Comparison of ENCODE assay signal across 9 cellular contexts in genomic region chr5:132425975-132426524, GRCh38. TPM values are rescaled to one million over a fixed set of nuclear protein-coding genes. Genes with fewer than 3 reads are reported as not detected.
DNase-seq lines count a peak whose midpoint lies in the region; ATAC-seq, FAIRE-seq and TF ChIP-seq lines count a peak whose summit lies in the region.
"Had no signal": no experiment of that assay in that cellular context is flagged by ENCODE, and none has a peak within 500 bp of the region (broad histone marks: within the 10 kb centered on the region; RNA-seq: fewer than 3 reads in every experiment).

No MANE protein-coding gene starts in this region.

- H3K9ac ChIP-seq in kidney (ENCODE audit: low read length in 2 of 2): peak overlapping the region in 1 of 2 donors; percentile 13

- no peaks in the 10 kb centered on the region for H3K9me3 ChIP-seq in pancreas
- no peaks in the 10 kb centered on the region for H3K9me3 ChIP-seq in kidney (ENCODE audit: control insufficient read depth in 1 of 2, low read length in 2 of 2)

- no peak for DNase-seq in Calu3
- DNase-seq in HL-60 (ENCODE audit: low read depth in 1 of 2, low spot score in 1 of 2): no peak
- DNase-seq in pancreas: no peak
- no peak for DNase-seq in kidney
- DNase-seq in nucleus accumbens (lab: John Stamatoyannopoulos, UW): no peak
- DNase-seq in hippocampal formation (lab: John Stamatoyannopoulos, UW): no peak

- H3K27me3 ChIP-seq in HL-60 (ENCODE audit: insufficient read depth, poor library complexity, severe bottlenecking): no peaks in the 10 kb centered on the region
- H3K27me3 ChIP-seq in pancreas: no peaks in the 10 kb centered on the region

- H3K4me3 Mint-ChIP-seq in Calu3 (ENCODE audit: low read depth, unreplicated experiment) (no peak overlapping the region), brain (no peak overlapping the region)

- FAIRE-seq in pancreas (lab: Jason Lieb, UNC) (no peak), kidney (lab: Jason Lieb, UNC) (no peak)
- FAIRE-seq: endometrium had no signal

- TF ChIP-seq CTCF in Calu3 (IDR thresholded peaks at IDR 0.05; ENCODE audit: unreplicated experiment) (no peak), HL-60 (IDR thresholded peaks at IDR 0.05; ENCODE audit: insufficient read depth, low read length) (no peak), brain (conservative IDR thresholded peaks at IDR 0.05) (no peak), pancreas (IDR thresholded peaks at IDR 0.05) (no peak), kidney (IDR thresholded peaks at IDR 0.05; ENCODE audit: borderline replicate concordance, extremely low read depth, insufficient read depth) (no peak)

- H3K27me3 Mint-ChIP-seq in Calu3 (ENCODE audit: unreplicated experiment) (no peaks in the 10 kb centered on the region), brain (peaks cover 7% of the 10 kb centered on the region)

- H3K36me3 Mint-ChIP-seq in Calu3 (ENCODE audit: insufficient read depth, unreplicated experiment) (no peaks in the 10 kb centered on the region), brain (no peaks in the 10 kb centered on the region)

- H3K9me3 Mint-ChIP-seq in Calu3 (ENCODE audit: low read depth, unreplicated experiment): no peaks in the 10 kb centered on the region
- H3K9me3 Mint-ChIP-seq in brain: no peaks in the 10 kb centered on the region

- no peaks in the 10 kb centered on the region for H3K36me3 ChIP-seq in pancreas
- H3K36me3 ChIP-seq in kidney (ENCODE audit: control insufficient read depth in 1 of 2, insufficient read depth in 2 of 2, low read length in 2 of 2): no peaks in the 10 kb centered on the region

- H3K27ac ChIP-seq in HL-60 (replicated peaks) (peak overlapping the region; percentile 93), pancreas (peak overlapping the region; percentile 69 to 90 (median 80)), kidney (ENCODE audit: low read depth in 2 of 2, low read length in 2 of 2) (peak overlapping the region in 1 of 2 donors; percentile 76)

- H3K27ac Mint-ChIP-seq in Calu3 (ENCODE audit: unreplicated experiment) (no peak overlapping the region), brain (peak overlapping the region in 4 of 5 experiments; percentile 20 to 96 (median 76))

- CTCF ChIA-PET in Calu3 (lab: Charles Lee): interaction anchor here (1.2 to 3.4 kb wide), 8 partner anchors 33 to 76 kb away, joined by 3 to 25 read pairs (median 8); partner anchors contain the start of gene IRF1

- BruUV-seq in Calu3 (replicated peaks; lab: Mats Ljungman, UMichigan): TSS peak; percentile 29

- no peak for ATAC-seq in pancreas
- ATAC-seq in HG03565 (IDR thresholded peaks at IDR 0.05; ENCODE audit: unreplicated experiment): no peak

- H3K4me1 Mint-ChIP-seq in Calu3 (ENCODE audit: low read depth, unreplicated experiment): peaks cover 65% of the 10 kb centered on the region
- peaks cover 35% of the 10 kb centered on the region for H3K4me1 Mint-ChIP-seq in brain

- H3K4me1 ChIP-seq in pancreas: peaks cover 46 to 68% (median 68%) of the 10 kb centered on the region in 3 donors
- H3K4me1 ChIP-seq in kidney (ENCODE audit: control insufficient read depth in 1 of 2, insufficient read depth in 1 of 2, low read depth in 1 of 2, low read length in 2 of 2): peaks cover 50 to 59% of the 10 kb centered on the region in 2 donors

- WGBS in pancreas, 2 donors: 84 to 92% methylated on average over 7 of the region's 7 CpGs

- H3K4me3 ChIP-seq in HL-60 (replicated peaks; ENCODE audit: insufficient read depth, low read length): peak overlapping the region; percentile 36
- no peak overlapping the region for H3K4me3 ChIP-seq in pancreas
- no peak overlapping the region for H3K4me3 ChIP-seq in kidney (ENCODE audit: low read length in 2 of 2)

- intact Hi-C loops in Calu3 (cut with micrococcal nuclease; ENCODE audit: unreplicated experiment): loop anchor here (5.0 kb wide), 1 partner anchor 39 kb away; no protein-coding TSS in a partner anchor
- intact Hi-C loops in pancreas (cut with DNase I): no loop called here
- intact Hi-C loops in kidney (cut with DNase I): loop anchor here (10.0 kb wide), 1 partner anchor 59 kb away; no protein-coding TSS in a partner anchor

RNA-seq across cellular contexts. Expression of gene SLC22A5, which starts 56.5 kb away (rescaled TPM):
- total RNA-seq in Calu3 (2022) (24.6 and 25.4 TPM in 2 replicates), pancreas (10 to 100 TPM in 2 of 6 donors, 1 to 10 TPM in 4; 5.5 to 13.1 (median 7.8) TPM), kidney (28.3 TPM)
- polyA plus RNA-seq in brain (ENCODE audit: insufficient read depth, low read depth, low replicate concordance) (2.4 TPM), pancreas (10 to 100 TPM in 1 of 2 donors, 1 to 10 TPM in 1; 7.1 to 12.2 TPM), kidney (ENCODE audit: insufficient read depth, low read depth, low replicate concordance) (36.3 TPM)

Comparison
In these comparisons a context has a peak if more than half of its experiments do, and no peak if none do; other contexts are left out.
1. intact Hi-C loops: an anchor here in Calu3 (5.0 kb wide) and kidney (10.0 kb wide); none called in pancreas.